14 cellular contexts compared by ENCODE assay signal in genomic region chr5:176531902-176532493, GRCh38. TPM values are rescaled to one million over a fixed set of nuclear protein-coding genes. Genes with fewer than 3 reads are reported as not detected.
DNase-seq lines count a peak whose midpoint lies in the region; ATAC-seq and TF ChIP-seq lines count a peak whose summit lies in the region.
"Had no signal": no experiment of that assay in that cellular context is flagged by ENCODE, and none has a peak within 500 bp of the region (broad histone marks: within the 10 kb centered on the region; RNA-seq: fewer than 3 reads in every experiment).

No MANE protein-coding gene starts in this region.

- TF ChIP-seq CTCF in activated CD8-positive, alpha-beta T cell treated with anti-CD3 and anti-CD28 coated beads for 36 hours (IDR thresholded peaks at IDR 0.05): no peak
- no peak for TF ChIP-seq CTCF in endothelial cell (IDR thresholded peaks at IDR 0.05; ENCODE audit: unreplicated experiment)

- DNase-seq in Right ventricle myocardium inferior (ENCODE audit: missing footprints) (peak; percentile 55), left cardiac atrium (no peak), immature natural killer cell (no peak), substantia nigra (lab: John Stamatoyannopoulos, UW) (peak in 1 of 49 donors; percentile 31), endothelial cell (ENCODE audit: low spot score) (no peak), foreskin melanocyte (no peak), NCI-H2196 (lab: John Stamatoyannopoulos, UW; ENCODE audit: unreplicated experiment) (no peak)
- DNase-seq in activated CD8-positive, alpha-beta T cell treated with anti-CD3 and anti-CD28 coated beads for 36 hours: no peak
- DNase-seq: activated T-cell treated with anti-CD3 and anti-CD28 coated beads for 4 hours, trophoblast cell, WERI-Rb-1 had no signal

- H3K27ac ChIP-seq in substantia nigra (ENCODE audit: low read depth, low read length, poor library complexity, severe bottlenecking): peak overlapping the region; percentile 84
- H3K27ac ChIP-seq: parathyroid adenoma, SK-N-MC, WERI-Rb-1 had no signal

- CTCF ChIA-PET in activated CD8-positive, alpha-beta T cell treated with anti-CD3 and anti-CD28 coated beads for 36 hours (lab: Charles Lee): interaction anchor here (1.3 to 3.8 kb wide), 5 partner anchors 9 to 84 kb away, joined by 3 to 26 read pairs (median 4); partner anchors contain the start of gene FAF2

- H3K4me1 Mint-ChIP-seq in activated CD8-positive, alpha-beta T cell treated with anti-CD3 and anti-CD28 coated beads for 36 hours (ENCODE audit: low read depth): peaks cover 56% of the 10 kb centered on the region
- H3K4me1 Mint-ChIP-seq in immature natural killer cell (peaks cover 53 to 59% of the 10 kb centered on the region in 2 donors), endothelial cell (ENCODE audit: unreplicated experiment) (peaks cover 39% of the 10 kb centered on the region)

- H3K9me3 Mint-ChIP-seq in activated CD8-positive, alpha-beta T cell treated with anti-CD3 and anti-CD28 coated beads for 36 hours: no peaks in the 10 kb centered on the region
- H3K9me3 Mint-ChIP-seq in immature natural killer cell (no peaks in the 10 kb centered on the region), endothelial cell (ENCODE audit: unreplicated experiment) (no peaks in the 10 kb centered on the region)

- intact Hi-C loops in Right ventricle myocardium inferior (cut with DNase I) (no loop called here), left cardiac atrium (cut with DNase I) (no loop called here)
- intact Hi-C loops in activated CD8-positive, alpha-beta T cell treated with anti-CD3 and anti-CD28 coated beads for 36 hours (cut with micrococcal nuclease): no loop called here

- POLR2A ChIA-PET in activated CD8-positive, alpha-beta T cell treated with anti-CD3 and anti-CD28 coated beads for 36 hours (lab: Charles Lee): interaction anchor here (1.0 to 6.4 kb wide), 3 partner anchors 10 to 35 kb away, joined by 3 to 51 read pairs (median 3); no protein-coding TSS in a partner anchor

- H3K27ac Mint-ChIP-seq in activated CD8-positive, alpha-beta T cell treated with anti-CD3 and anti-CD28 coated beads for 36 hours: peak overlapping the region; percentile 85
- H3K27ac Mint-ChIP-seq in immature natural killer cell: peak overlapping the region; percentile 35 to 98 (median 90)
- no peak overlapping the region for H3K27ac Mint-ChIP-seq in endothelial cell (ENCODE audit: unreplicated experiment)

- peaks cover 50% of the 10 kb centered on the region for H3K36me3 Mint-ChIP-seq in activated CD8-positive, alpha-beta T cell treated with anti-CD3 and anti-CD28 coated beads for 36 hours (ENCODE audit: low read depth)
- H3K36me3 Mint-ChIP-seq in immature natural killer cell: peaks cover 8 to 30% (median 10%) of the 10 kb centered on the region in 3 donors
- H3K36me3 Mint-ChIP-seq in endothelial cell (ENCODE audit: low read depth, unreplicated experiment): peaks cover 7% of the 10 kb centered on the region

- peak overlapping the region; percentile 70 for H3K4me3 Mint-ChIP-seq in activated CD8-positive, alpha-beta T cell treated with anti-CD3 and anti-CD28 coated beads for 36 hours
- H3K4me3 Mint-ChIP-seq in immature natural killer cell (peak overlapping the region; percentile 82 to 98 (median 87)), endothelial cell (ENCODE audit: unreplicated experiment) (no peak overlapping the region)

- H3K27me3 Mint-ChIP-seq in activated CD8-positive, alpha-beta T cell treated with anti-CD3 and anti-CD28 coated beads for 36 hours: no peaks in the 10 kb centered on the region
- peaks cover 15 to 33% (median 22%) of the 10 kb centered on the region in 3 donors for H3K27me3 Mint-ChIP-seq in immature natural killer cell (ENCODE audit: low read depth in 3 of 3)
- H3K27me3 Mint-ChIP-seq in endothelial cell (ENCODE audit: unreplicated experiment): peaks cover 10% of the 10 kb centered on the region

- ATAC-seq in Right ventricle myocardium inferior: no peak
- ATAC-seq in left cardiac atrium: no peak
- ATAC-seq in activated CD8-positive, alpha-beta T cell treated with anti-CD3 and anti-CD28 coated beads for 36 hours: no peak

RNA-seq across cellular contexts. Expression of gene RNF44, which starts 5.2 kb away (rescaled TPM):
- total RNA-seq in Right ventricle myocardium inferior: 25.5 TPM
- 10 to 100 TPM; 24.5 to 26.6 TPM for total RNA-seq in left cardiac atrium
- 10 to 100 TPM; 55.3 to 62.7 TPM for total RNA-seq in activated CD8-positive, alpha-beta T cell treated with anti-CD3 and anti-CD28 coated beads for 36 hours
- polyA plus RNA-seq in immature natural killer cell: 1 to 10 TPM; 1.2 to 9.8 (median 2.0) TPM
- 103 TPM for total RNA-seq in endothelial cell (ENCODE audit: unreplicated experiment)

RNA-seq across cellular contexts. Expression of gene CDHR2, which starts 17.1 kb away (rescaled TPM):
- total RNA-seq in Right ventricle myocardium inferior: 0.19 TPM
- total RNA-seq in left cardiac atrium: under 1 TPM; 0.29 TPM
- under 1 TPM; 0.23 to 0.47 TPM for total RNA-seq in activated CD8-positive, alpha-beta T cell treated with anti-CD3 and anti-CD28 coated beads for 36 hours
- polyA plus RNA-seq in immature natural killer cell: not detected
- 0.85 TPM for total RNA-seq in endothelial cell (ENCODE audit: unreplicated experiment)
- total RNA-seq: HT1080 had no signal
